Comparison of ENCODE assay signal across 17 cellular contexts in the genomic region with DNA sequence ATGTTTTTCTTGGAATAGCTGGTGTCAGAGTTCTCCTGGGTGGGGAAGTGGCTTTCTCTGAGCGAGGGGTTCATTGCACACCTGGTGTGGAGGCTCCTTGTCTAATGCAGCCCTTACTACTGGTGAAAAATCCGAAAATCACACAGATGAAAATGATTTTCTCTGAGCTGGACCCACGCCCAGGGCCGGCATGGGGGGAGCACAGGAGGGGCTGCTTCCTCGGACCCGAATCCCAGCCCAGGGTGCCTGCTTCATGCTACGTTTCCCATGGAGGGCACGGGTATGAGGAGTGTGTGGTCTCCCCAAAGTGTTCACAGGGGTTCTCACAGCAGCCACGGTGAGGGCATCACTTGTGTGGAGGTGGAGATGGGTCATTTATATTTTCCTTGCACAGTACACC.
"Had no signal": no experiment of that assay in that cellular context is flagged by ENCODE, and none has a peak within 500 bp of the region (broad histone marks: within the 10 kb centered on the region; RNA-seq: fewer than 3 reads in every experiment).

No MANE protein-coding gene starts in this region.

- H3K27me3 ChIP-seq: body of pancreas, pancreas had no signal

- H3K27ac ChIP-seq: body of pancreas, heart right ventricle, left ventricle myocardium inferior, pancreas, tibial nerve, upper lobe of right lung had no signal

- ATAC-seq: body of pancreas; effector memory CD8-positive, alpha-beta T cell; pancreas had no signal

- H3K9me3 ChIP-seq: body of pancreas, heart right ventricle, left ventricle myocardium inferior, pancreas, tibial nerve, upper lobe of right lung had no signal

- H3K4me3 Mint-ChIP-seq: effector memory CD8-positive, alpha-beta T cell had no signal

- H3K9me3 Mint-ChIP-seq: effector memory CD8-positive, alpha-beta T cell had no signal

- DNase-seq: body of pancreas; central memory CD4-positive, alpha-beta T cell; effector memory CD8-positive, alpha-beta T cell; erythroblast; heart right ventricle; hypothalamus; left ventricle myocardium inferior; mesenchymal stem cell; midbrain; stimulated activated CD4-positive, alpha-beta T cell treated with anti-CD3 and anti-CD28 coated beads, Interleukin-15, amount 100 ng/mL, for 24 hours; stimulated activated CD4-positive, alpha-beta T cell treated with anti-CD3 and anti-CD28 coated beads, Interleukin-1b, Interleukin-23, amount 100 ng/mL, for 48 hours; stimulated activated CD4-positive, alpha-beta T cell treated with anti-CD3 and anti-CD28 coated beads, Interleukin-4, amount 100 ng/mL, for 4 hours; stimulated activated naive CD8-positive, alpha-beta T cell treated with anti-CD3 and anti-CD28 coated beads, Interleukin-15, Interleukin-2, amounts not matched to agents 100 U/mL and 50 U/mL, for 24 hours had no signal

- H3K36me3 ChIP-seq: heart right ventricle, left ventricle myocardium inferior, pancreas, tibial nerve, upper lobe of right lung had no signal

- H3K4me3 ChIP-seq: body of pancreas, heart right ventricle, left ventricle myocardium inferior, lung, pancreas, tibial nerve, upper lobe of right lung had no signal

- H3K27ac Mint-ChIP-seq: effector memory CD8-positive, alpha-beta T cell had no signal

- H3K4me1 ChIP-seq: pancreas had no signal
